ENCODE assay signal across 7 cellular contexts in the genomic region with DNA sequence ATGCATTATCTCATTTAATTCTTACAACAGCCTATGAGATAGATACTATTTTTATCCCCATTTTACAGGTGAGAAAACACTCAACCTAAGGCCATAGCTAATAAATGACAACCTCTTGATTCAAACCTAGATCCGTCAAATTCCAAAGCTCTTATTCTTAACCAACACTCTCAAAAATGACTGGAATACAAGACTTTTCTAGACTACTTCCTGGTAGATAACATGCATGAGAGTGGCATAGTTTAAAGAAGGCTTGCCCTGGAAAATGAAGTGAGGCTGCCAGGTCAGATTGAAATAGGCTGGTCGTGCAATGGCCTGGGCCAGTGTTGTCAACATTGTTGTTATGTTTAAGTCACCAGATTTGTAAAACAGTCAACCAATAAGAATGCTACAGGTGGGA.
"Had no signal": no experiment of that assay in that cellular context is flagged by ENCODE, and none has a peak within 500 bp of the region (broad histone marks: within the 10 kb centered on the region; RNA-seq: fewer than 3 reads in every experiment).

No MANE protein-coding gene starts in this region.

- FAIRE-seq: HepG2 had no signal

- DNase-seq: GM23248, GOT3, H7, HFFc6, KBM-7 had no signal

- ATAC-seq: HCT116, HepG2 had no signal
